12 cellular contexts compared by ENCODE assay signal in genomic region chr20:9458075-9458818, GRCh38. TPM values are rescaled to one million over a fixed set of nuclear protein-coding genes. Genes with fewer than 3 reads are reported as not detected.
A peak's percentile ranks its signal among the peaks of the same experiment; 100 is the strongest.
DNase-seq lines count a peak whose midpoint lies in the region; ATAC-seq, FAIRE-seq and TF ChIP-seq lines count a peak whose summit lies in the region.
"Had no signal": no experiment of that assay in that cellular context is flagged by ENCODE, and none has a peak within 500 bp of the region (broad histone marks: within the 10 kb centered on the region; RNA-seq: fewer than 3 reads in every experiment).

No MANE protein-coding gene starts in this region.

- FAIRE-seq in H54 (lab: Jason Lieb, UNC), result no peak

- H4K20me1 ChIP-seq in SK-N-SH (ENCODE audit: insufficient read depth), result no peaks in the 10 kb centered on the region

- TF ChIP-seq CTCF in SK-N-SH (IDR thresholded peaks at IDR 0.05) (peak; percentile 42; the same call in 1 of the 2 replicates), LNCaP clone FGC (IDR thresholded peaks at IDR 0.05; ENCODE audit: control insufficient read depth, extremely low read depth, insufficient read depth) (peak; percentile 49), cardiac fibroblast (IDR thresholded peaks at IDR 0.05; ENCODE audit: low read depth, low read length) (peak; percentile 21), stomach (IDR thresholded peaks at IDR 0.05) (no peak)

- H3K4me1 ChIP-seq in SK-N-SH (ENCODE audit: control insufficient read depth in 1 of 2, insufficient read depth in 2 of 2, low read depth in 1 of 2, low read length in 1 of 2) (peaks cover 0 to 14% of the 10 kb centered on the region in 2 experiments; a peak in 2 of 4 replicates), stomach (peaks cover 5 to 11% (median 8%) of the 10 kb centered on the region in 4 donors)
- H3K4me1 ChIP-seq: Caco-2, suprapubic skin had no signal

- no peak overlapping the region for H3K4me2 ChIP-seq in SK-N-SH

- peak; percentile 26; the same call in 1 of the 2 replicates for TF ChIP-seq RAD21 in SK-N-SH (IDR thresholded peaks at IDR 0.05; ENCODE audit: low read length)

- no peak overlapping the region for H3K9ac ChIP-seq in SK-N-SH

- H3K9me3 ChIP-seq in SK-N-SH (0 out of 2 replicates have a peak, but pooled peaks cover 3% of the 10 kb centered on the region), stomach (no peaks in the 10 kb centered on the region)
- H3K9me3 ChIP-seq: Caco-2, suprapubic skin had no signal

- H3K9me2 ChIP-seq in SK-N-SH, result no peaks in the 10 kb centered on the region

- DNase-seq in SK-N-SH, result no peak
- DNase-seq in LNCaP clone FGC (ENCODE audit: low read depth), result no peak
- DNase-seq in cardiac fibroblast (ENCODE audit: low read depth in 2 of 2), result peak; percentile 5 to 40
- DNase-seq in stomach, result peak; percentile 27
- DNase-seq in NCI-H510A treated with DMSO at 0.1 percent for 48 hours (lab: John Stamatoyannopoulos, UW), result no peak
- DNase-seq in left ventricle myocardium superior, result no peak
- DNase-seq in H54 (ENCODE audit: insufficient read length, low spot score), result no peak
- DNase-seq: NCI-H2081 treated with DMSO at 0.1 percent for 48 hours had no signal

- no peaks in the 10 kb centered on the region for H3K79me2 ChIP-seq in SK-N-SH (ENCODE audit: insufficient read depth)

- H3K27ac ChIP-seq in SK-N-SH (ENCODE audit: low read depth in 2 of 2, low read length in 1 of 2) (no peak overlapping the region), stomach (no peak overlapping the region)
- H3K27ac ChIP-seq: suprapubic skin had no signal

- H3K27me3 ChIP-seq in SK-N-SH (ENCODE audit: insufficient read depth) (no peaks in the 10 kb centered on the region), stomach (no peaks in the 10 kb centered on the region)
- H3K27me3 ChIP-seq: suprapubic skin had no signal

- peaks cover 34 to 39% of the 10 kb centered on the region in 2 experiments for H3K36me3 ChIP-seq in SK-N-SH (replicated peaks in 1 of 2; ENCODE audit: control insufficient read depth in 1 of 2, insufficient read depth in 2 of 2, low read length in 1 of 2)
- peaks cover 0 to 48% (median 28%) of the 10 kb centered on the region in 4 donors for H3K36me3 ChIP-seq in stomach

- CTCF ChIA-PET in SK-N-SH (lab: Yijun Ruan, JAX), result interaction anchor here (0.7 to 2.5 kb wide), 7 partner anchors 10 to 160 kb away, joined by 3 to 12 read pairs (median 4); no protein-coding TSS in a partner anchor

- no peak overlapping the region for H2AFZ ChIP-seq in SK-N-SH (ENCODE audit: low read depth)

- TF ChIP-seq EP300 in SK-N-SH (IDR thresholded peaks at IDR 0.05; ENCODE audit: borderline replicate concordance in 1 of 2, low read depth in 1 of 2, low read length in 1 of 2) (no peak), stomach (IDR thresholded peaks at IDR 0.05) (no peak)

- intact Hi-C loops in stomach (cut with DNase I; ENCODE audit: low total_unique reads) (no loop called here), left ventricle myocardium superior (cut with micrococcal nuclease) (no loop called here)

- WGBS in SK-N-SH (ENCODE audit: low lambda C conversion rate), result 78% methylated on average over 1 of the region's 1 CpG
- WGBS in stomach, 5 donors, result 64 to 82% (median 70%) methylated on average over 1 of the region's 1 CpG

- H3K4me3 ChIP-seq in SK-N-SH (ENCODE audit: low read depth in 2 of 2, low read length in 1 of 2), result no peak overlapping the region
- H3K4me3 ChIP-seq in LNCaP clone FGC (ENCODE audit: low read depth, low read length), result no peak overlapping the region
- H3K4me3 ChIP-seq in cardiac fibroblast (replicated peaks in 1 of 2; ENCODE audit: low read depth in 2 of 2, low read length in 2 of 2), result no peak overlapping the region
- H3K4me3 ChIP-seq in stomach, result no peak overlapping the region
- H3K4me3 ChIP-seq: suprapubic skin had no signal

- ATAC-seq in SK-N-SH treated with all-trans-retinoic acid at 6 μM for 48 hours, result no peak
- no peak for ATAC-seq in left ventricle myocardium superior
- ATAC-seq: activated T-helper 17 cell treated with anti-CD3 and anti-CD28 coated beads, Interleukin-2, amount 50 U/mL, for 72 hours had no signal

- peaks cover 15% of the 10 kb centered on the region for H3F3A ChIP-seq in SK-N-SH (replicated peaks; ENCODE audit: insufficient read depth)

- POLR2A ChIA-PET in SK-N-SH (lab: Yijun Ruan, JAX), result no interaction called here

- TF ChIP-seq POLR2A in stomach (IDR thresholded peaks at IDR 0.05) (no peak), H54 (IDR thresholded peaks at IDR 0.05; ENCODE audit: low read depth, low read length) (no peak)

TF ChIP-seq in SK-N-SH, 30 proteins besides CTCF, POLR2A, EP300 and RAD21:
- TF ChIP-seq POLR2AphosphoS5 (IDR thresholded peaks at IDR 0.05; ENCODE audit: low read depth, low read length), result no peak
- TF ChIP-seq RCOR1 (IDR thresholded peaks at IDR 0.05; ENCODE audit: low read length), result no peak
- TF ChIP-seq SMC3 (IDR thresholded peaks at IDR 0.05; ENCODE audit: low read depth, low read length), result peak; percentile 31

TF ChIP-seq in SK-N-SH treated with all-trans-retinoic acid at 6 μM for 48 hours, 23 proteins besides CTCF, POLR2A, EP300 and RAD21:
- TF ChIP-seq TOX (CRISPR knock-in tag; IDR thresholded peaks at IDR 0.05; ENCODE audit: borderline replicate concordance) (no peak), PPARA (CRISPR knock-in tag; IDR thresholded peaks at IDR 0.05; ENCODE audit: borderline replicate concordance) (no peak), ZNF8 (CRISPR knock-in tag; IDR thresholded peaks at IDR 0.05) (no peak), OSR1 (CRISPR knock-in tag; IDR thresholded peaks at IDR 0.05) (no peak), ZFP3 (CRISPR knock-in tag; IDR thresholded peaks at IDR 0.05) (no peak), ZNF565 (CRISPR knock-in tag; conservative IDR thresholded peaks at IDR 0.05; ENCODE audit: low read depth) (no peak), TCF4 (CRISPR knock-in tag; IDR thresholded peaks at IDR 0.05; ENCODE audit: borderline replicate concordance) (no peak), ZFP30 (CRISPR knock-in tag; IDR thresholded peaks at IDR 0.05) (no peak), TSHZ2 (CRISPR knock-in tag; IDR thresholded peaks at IDR 0.05) (no peak), RARB (CRISPR knock-in tag; IDR thresholded peaks at IDR 0.05) (no peak), GLIS3 (CRISPR knock-in tag; IDR thresholded peaks at IDR 0.05) (no peak), ZC3H10 (CRISPR knock-in tag; IDR thresholded peaks at IDR 0.05) (no peak), PATZ1 (CRISPR knock-in tag; IDR thresholded peaks at IDR 0.05; ENCODE audit: borderline replicate concordance) (no peak), ISL1 (CRISPR knock-in tag; IDR thresholded peaks at IDR 0.05) (no peak), ZNF70 (CRISPR knock-in tag; IDR thresholded peaks at IDR 0.05) (no peak)

RNA-seq across cellular contexts. Expression of gene LAMP5, which starts 56.1 kb away (rescaled TPM):
- polyA plus RNA-seq in SK-N-SH (2012; rRNA removed) (4.8 and 10.1 TPM in 2 replicates), stomach (under 1 TPM; 0.20 to 0.61 (median 0.44) TPM)
- polyA plus RNA-seq in SK-N-SH (2012; cell fraction: cytosol; rRNA removed), result 7.1 and 11.5 TPM in 2 replicates
- 5.4 and 8.7 TPM in 2 replicates for polyA plus RNA-seq in SK-N-SH (2012; cell fraction: nucleus; rRNA removed)
- total RNA-seq in stomach (1 to 10 TPM in 1 of 5 donors, not detected in 4; 2.9 TPM), left ventricle myocardium superior (not detected)
- total RNA-seq: activated T-helper 17 cell treated with anti-CD3 and anti-CD28 coated beads, Interleukin-2, amount 50 U/mL, for 72 hours; Caco-2 had no signal

Comparison
In these comparisons a context has a peak if more than half of its experiments do, and no peak if none do; other contexts are left out.
1. DNase-seq: peak in cardiac fibroblast (2 of 2) and stomach (single experiment); none in SK-N-SH (single experiment), LNCaP clone FGC (single experiment), NCI-H510A treated with DMSO at 0.1 percent for 48 hours (single experiment), left ventricle myocardium superior (single experiment) and H54 (single experiment).
2. CTCF ChIP-seq: peak in SK-N-SH (single experiment), LNCaP clone FGC (single experiment) and cardiac fibroblast (single experiment); none in stomach (0 of 7).